In the genomic region with DNA sequence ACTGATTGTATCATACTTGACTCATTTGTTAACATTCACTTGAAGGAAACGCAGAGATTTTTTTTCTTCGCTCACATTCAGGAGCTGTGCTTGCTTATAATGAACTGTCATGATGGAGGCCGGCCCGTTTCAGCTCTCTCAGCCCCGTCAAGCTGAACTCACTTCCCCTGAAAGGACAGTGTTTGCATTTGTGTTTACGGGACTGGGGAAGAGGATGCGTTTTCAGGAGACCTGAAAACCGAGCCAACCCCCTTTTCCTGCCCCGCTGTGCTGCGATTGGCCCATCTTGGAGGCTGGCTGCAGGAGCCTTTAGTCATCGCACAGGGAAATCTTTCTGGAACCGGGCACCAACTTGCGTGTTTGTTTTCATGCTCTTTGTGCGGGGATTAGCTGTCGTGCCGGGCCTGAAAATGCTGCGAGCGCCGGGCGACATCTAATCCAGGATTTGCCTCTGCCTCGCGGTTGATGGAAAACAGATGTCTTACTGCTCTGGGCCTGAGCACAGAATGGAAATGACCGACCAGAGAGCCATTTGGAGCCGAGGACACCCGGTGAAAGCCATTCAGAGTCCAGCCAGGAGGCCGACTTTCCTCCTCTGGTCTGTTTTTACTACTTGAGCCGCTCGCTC, we compare ENCODE assay signal across 8 cellular contexts. TPM values are rescaled to one million over a fixed set of nuclear protein-coding genes. Genes with fewer than 3 reads are reported as not detected.
DNase-seq lines count a peak whose midpoint lies in the region; ATAC-seq and TF ChIP-seq lines count a peak whose summit lies in the region.

No MANE protein-coding gene starts in this region.

- H3K36me3 Mint-ChIP-seq in T-helper 1 cell treated with Interleukin-12 subunit alpha and Interleukin-12 subunit beta and Interleukin-4 antibody, amounts not matched to agents 30 μg/mL and 1 μg/mL, for 36 hours (ENCODE audit: low read depth): peaks cover 3% of the 10 kb centered on the region

- peak overlapping the region; percentile 95 for H3K4me2 ChIP-seq in skeletal muscle satellite cell (ENCODE audit: low read length)

- H3K9me3 Mint-ChIP-seq in T-helper 1 cell treated with Interleukin-12 subunit alpha and Interleukin-12 subunit beta and Interleukin-4 antibody, amounts not matched to agents 30 μg/mL and 1 μg/mL, for 36 hours: no peaks in the 10 kb centered on the region

- POLR2A ChIA-PET in BJ (lab: Charles Lee): no interaction called here

- peak overlapping the region; percentile 78 for H3K9ac ChIP-seq in skeletal muscle satellite cell (ENCODE audit: low read depth, low read length)

- peak overlapping the region; percentile 13 for H3K27ac Mint-ChIP-seq in T-helper 1 cell treated with Interleukin-12 subunit alpha and Interleukin-12 subunit beta and Interleukin-4 antibody, amounts not matched to agents 30 μg/mL and 1 μg/mL, for 36 hours

- H3K27me3 ChIP-seq in BJ (ENCODE audit: control insufficient read depth, insufficient read depth, low read length): no peaks in the 10 kb centered on the region
- H3K27me3 ChIP-seq in skeletal muscle satellite cell (ENCODE audit: control insufficient read depth, insufficient read depth, low read length): peaks cover 4% of the 10 kb centered on the region

- ATAC-seq in GM19035 (IDR thresholded peaks at IDR 0.05; ENCODE audit: unreplicated experiment) (peak; percentile 36), HG03439 (IDR thresholded peaks at IDR 0.05; ENCODE audit: unreplicated experiment) (peak; percentile 36)

- peaks cover 68% of the 10 kb centered on the region for H3K27me3 Mint-ChIP-seq in T-helper 1 cell treated with Interleukin-12 subunit alpha and Interleukin-12 subunit beta and Interleukin-4 antibody, amounts not matched to agents 30 μg/mL and 1 μg/mL, for 36 hours (ENCODE audit: low read depth)

- TF ChIP-seq CTCF in BJ (IDR thresholded peaks at IDR 0.05; ENCODE audit: insufficient read depth, low read depth, low read length): no peak

- peak overlapping the region; percentile 69 for H3K4me3 ChIP-seq in BJ (ENCODE audit: low read depth, low read length)
- peak overlapping the region; percentile 76 for H3K4me3 ChIP-seq in skeletal muscle satellite cell (ENCODE audit: low read length)

- no peaks in the 10 kb centered on the region for H3K9me3 ChIP-seq in skeletal muscle satellite cell (replicated peaks; ENCODE audit: low read length)

- H3K36me3 ChIP-seq in BJ (ENCODE audit: control insufficient read depth, insufficient read depth, low read length): no peaks in the 10 kb centered on the region
- no peaks in the 10 kb centered on the region for H3K36me3 ChIP-seq in skeletal muscle satellite cell (ENCODE audit: insufficient read depth, low read length)

- peaks cover 20% of the 10 kb centered on the region for H3K4me1 Mint-ChIP-seq in T-helper 1 cell treated with Interleukin-12 subunit alpha and Interleukin-12 subunit beta and Interleukin-4 antibody, amounts not matched to agents 30 μg/mL and 1 μg/mL, for 36 hours (ENCODE audit: low read depth)

- peaks cover 15% of the 10 kb centered on the region for H3K4me1 ChIP-seq in skeletal muscle satellite cell (ENCODE audit: control insufficient read depth, insufficient read depth, low read length)

- DNase-seq in BJ (ENCODE audit: low read depth) (peak; percentile 42), cerebellar cortex (ENCODE audit: low spot score) (peak; percentile 78), iris pigment epithelial cell (ENCODE audit: low read depth) (peak; percentile 90), SW480 (ENCODE audit: low spot score) (no peak)

- H3K4me3 Mint-ChIP-seq in T-helper 1 cell treated with Interleukin-12 subunit alpha and Interleukin-12 subunit beta and Interleukin-4 antibody, amounts not matched to agents 30 μg/mL and 1 μg/mL, for 36 hours: peak overlapping the region; percentile 76

- CTCF ChIA-PET in BJ (lab: Yijun Ruan, JAX): interaction anchor here (0.6 to 1.7 kb wide), 2 partner anchors 10 to 77 kb away, joined by 3 to 5 read pairs; no protein-coding TSS in a partner anchor

RNA-seq across cellular contexts. Expression of gene TRIM2, which starts 18.0 kb away (rescaled TPM):
- polyA plus RNA-seq in BJ (2011; rRNA removed): 24.5 and 34.1 TPM in 2 replicates
- 59.0 and 97.6 TPM in 2 replicates for polyA minus RNA-seq in BJ (2011; rRNA and poly(A)+ RNA removed)
- 20.1 and 36.8 TPM in 2 replicates for total RNA-seq in skeletal muscle satellite cell (2012; rRNA removed)
